In the genomic region with DNA sequence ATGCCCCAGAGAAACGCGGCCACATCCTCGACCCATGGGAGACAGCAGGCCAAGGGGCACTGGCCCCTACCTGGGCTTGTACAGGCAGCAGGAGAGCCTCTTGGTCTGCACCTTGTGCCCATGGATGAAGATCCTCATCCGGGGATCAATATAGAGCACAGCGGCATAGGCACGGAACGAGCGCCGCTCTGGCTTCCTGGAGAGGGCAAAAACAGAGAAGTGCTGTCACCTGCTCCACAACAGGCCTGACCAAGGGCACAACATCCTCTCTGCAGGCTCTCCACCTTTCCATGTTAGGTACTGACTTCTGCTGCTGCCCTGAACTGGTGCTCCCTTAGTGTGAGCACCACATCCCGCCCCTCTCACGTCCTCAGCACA, we compare ENCODE assay signal across 18 cellular contexts. TPM values are rescaled to one million over a fixed set of nuclear protein-coding genes. Genes with fewer than 3 reads are reported as not detected.
DNase-seq lines count a peak whose midpoint lies in the region; ATAC-seq and TF ChIP-seq lines count a peak whose summit lies in the region.
"Had no signal": no experiment of that assay in that cellular context is flagged by ENCODE, and none has a peak within 500 bp of the region (broad histone marks: within the 10 kb centered on the region; RNA-seq: fewer than 3 reads in every experiment).

No MANE protein-coding gene starts in this region.

- peak overlapping the region; percentile 56 for H3K4me3 Mint-ChIP-seq in activated CD8-positive, alpha-beta T cell treated with anti-CD3 and anti-CD28 coated beads, Interleukin-2, amount 10 ng/mL, durations not matched to agents 7 days and 5 days
- H3K4me3 Mint-ChIP-seq in chondrocyte (ENCODE audit: unreplicated experiment) = no peak overlapping the region
- H3K4me3 Mint-ChIP-seq in stimulated activated effector memory CD8-positive, alpha-beta T cell treated with anti-CD3 and anti-CD28 coated beads, Interleukin-12 subunit alpha, Interleukin-12 subunit beta, amount 100 ng/mL, for 72 hours = peak overlapping the region; percentile 58
- H3K4me3 Mint-ChIP-seq: H9, nephron progenitor cell had no signal

- peak; percentile 13 for DNase-seq in activated effector memory CD4-positive, alpha-beta T cell treated with Interleukin-2 at 50 U/mL for 16 hours
- DNase-seq in activated effector memory CD4-positive, alpha-beta T cell treated with anti-CD3 and anti-CD28 coated beads, Interleukin-2, amount 50 U/mL, for 16 hours = no peak
- no peak for DNase-seq in activated CD8-positive, alpha-beta T cell treated with anti-CD3 and anti-CD28 coated beads, Interleukin-2, amount 10 ng/mL, durations not matched to agents 7 days and 5 days
- DNase-seq in chondrocyte (ENCODE audit: low spot score) = peak; percentile 42
- no peak for DNase-seq in stimulated activated effector memory CD8-positive, alpha-beta T cell treated with anti-CD3 and anti-CD28 coated beads, Interleukin-12 subunit alpha, Interleukin-12 subunit beta, amount 100 ng/mL, for 72 hours (ENCODE audit: low spot score in 2 of 2)
- no peak for DNase-seq in DMS53 (lab: John Stamatoyannopoulos, UW)
- DNase-seq: foreskin melanocyte, H9, left lung, NCI-H1092 treated with DMSO at 0.1 percent for 48 hours, NCI-H2029 treated with DMSO at 0.1 percent for 48 hours, nephron progenitor cell, PC-3, posterior cingulate gyrus, SHP77, uterus had no signal

- peak; percentile 10 for ATAC-seq in activated CD8-positive, alpha-beta T cell treated with anti-CD3 and anti-CD28 coated beads, Interleukin-2, amount 10 ng/mL, durations not matched to agents 7 days and 5 days
- ATAC-seq in stimulated activated effector memory CD8-positive, alpha-beta T cell treated with anti-CD3 and anti-CD28 coated beads, Interleukin-12 subunit alpha, Interleukin-12 subunit beta, amount 100 ng/mL, for 72 hours = no peak
- ATAC-seq in HG03175 (IDR thresholded peaks at IDR 0.05; ENCODE audit: unreplicated experiment) (no peak), GM21360 (IDR thresholded peaks at IDR 0.05; ENCODE audit: unreplicated experiment) (no peak)
- ATAC-seq: left lung, PC-3 had no signal

- H3K27me3 Mint-ChIP-seq in activated CD8-positive, alpha-beta T cell treated with anti-CD3 and anti-CD28 coated beads, Interleukin-2, amount 10 ng/mL, durations not matched to agents 7 days and 5 days (ENCODE audit: low read depth) = no peaks in the 10 kb centered on the region
- H3K27me3 Mint-ChIP-seq in chondrocyte (ENCODE audit: low read depth) = no peaks in the 10 kb centered on the region

- CTCF ChIA-PET in activated CD8-positive, alpha-beta T cell treated with anti-CD3 and anti-CD28 coated beads, Interleukin-2, amount 10 ng/mL, durations not matched to agents 7 days and 5 days (lab: Charles Lee) = interaction anchor here (0.7 to 2.6 kb wide), 5 partner anchors 21 to 307 kb away, joined by 3 to 25 read pairs (median 4); no protein-coding TSS in a partner anchor

- H3K27ac Mint-ChIP-seq in activated CD8-positive, alpha-beta T cell treated with anti-CD3 and anti-CD28 coated beads, Interleukin-2, amount 10 ng/mL, durations not matched to agents 7 days and 5 days = peak overlapping the region; percentile 88
- H3K27ac Mint-ChIP-seq in chondrocyte (ENCODE audit: unreplicated experiment) = no peak overlapping the region
- peak overlapping the region; percentile 95 for H3K27ac Mint-ChIP-seq in stimulated activated effector memory CD8-positive, alpha-beta T cell treated with anti-CD3 and anti-CD28 coated beads, Interleukin-12 subunit alpha, Interleukin-12 subunit beta, amount 100 ng/mL, for 72 hours
- H3K27ac Mint-ChIP-seq: H9, nephron progenitor cell had no signal

- peaks cover 84% of the 10 kb centered on the region for H3K36me3 Mint-ChIP-seq in activated CD8-positive, alpha-beta T cell treated with anti-CD3 and anti-CD28 coated beads, Interleukin-2, amount 10 ng/mL, durations not matched to agents 7 days and 5 days (ENCODE audit: low read depth)
- peaks cover 61% of the 10 kb centered on the region for H3K36me3 Mint-ChIP-seq in chondrocyte (ENCODE audit: low read depth)
- peaks cover 85% of the 10 kb centered on the region for H3K36me3 Mint-ChIP-seq in stimulated activated effector memory CD8-positive, alpha-beta T cell treated with anti-CD3 and anti-CD28 coated beads, Interleukin-12 subunit alpha, Interleukin-12 subunit beta, amount 100 ng/mL, for 72 hours

- TF ChIP-seq CTCF in chondrocyte (IDR thresholded peaks at IDR 0.05) = no peak

- POLR2A ChIA-PET in activated CD8-positive, alpha-beta T cell treated with anti-CD3 and anti-CD28 coated beads, Interleukin-2, amount 10 ng/mL, durations not matched to agents 7 days and 5 days (lab: Charles Lee) = interaction anchor here (1.7 to 2.9 kb wide), 2 partner anchors 28 kb away, joined by 5 to 26 read pairs; a partner anchor contains a TSS

- H3K9me3 Mint-ChIP-seq in activated CD8-positive, alpha-beta T cell treated with anti-CD3 and anti-CD28 coated beads, Interleukin-2, amount 10 ng/mL, durations not matched to agents 7 days and 5 days (ENCODE audit: insufficient read depth) = no peaks in the 10 kb centered on the region
- no peaks in the 10 kb centered on the region for H3K9me3 Mint-ChIP-seq in chondrocyte (ENCODE audit: low read depth)
- H3K9me3 Mint-ChIP-seq in stimulated activated effector memory CD8-positive, alpha-beta T cell treated with anti-CD3 and anti-CD28 coated beads, Interleukin-12 subunit alpha, Interleukin-12 subunit beta, amount 100 ng/mL, for 72 hours = no peaks in the 10 kb centered on the region
- H3K9me3 Mint-ChIP-seq: H9, nephron progenitor cell had no signal

- H3K4me1 Mint-ChIP-seq in activated CD8-positive, alpha-beta T cell treated with anti-CD3 and anti-CD28 coated beads, Interleukin-2, amount 10 ng/mL, durations not matched to agents 7 days and 5 days (ENCODE audit: low read depth) = peaks cover 67% of the 10 kb centered on the region
- no peaks in the 10 kb centered on the region for H3K4me1 Mint-ChIP-seq in chondrocyte (ENCODE audit: low read depth)
- H3K4me1 Mint-ChIP-seq in stimulated activated effector memory CD8-positive, alpha-beta T cell treated with anti-CD3 and anti-CD28 coated beads, Interleukin-12 subunit alpha, Interleukin-12 subunit beta, amount 100 ng/mL, for 72 hours = peaks cover 63% of the 10 kb centered on the region
- H3K4me1 Mint-ChIP-seq: H9 had no signal

RNA-seq across cellular contexts. Expression of a gene that starts 27.2 kb away (rescaled TPM):
- 10 to 100 TPM; 31.3 to 31.5 TPM for total RNA-seq in activated CD8-positive, alpha-beta T cell treated with anti-CD3 and anti-CD28 coated beads, Interleukin-2, amount 10 ng/mL, durations not matched to agents 7 days and 5 days
- total RNA-seq in chondrocyte = 29.3 to 31.6 TPM (median 29.6 TPM) in 3 replicates

RNA-seq across cellular contexts. Expression of a gene that starts 27.7 kb away (rescaled TPM):
- 10 to 100 TPM; 67.3 to 72.3 TPM for total RNA-seq in activated CD8-positive, alpha-beta T cell treated with anti-CD3 and anti-CD28 coated beads, Interleukin-2, amount 10 ng/mL, durations not matched to agents 7 days and 5 days
- 74.7 to 81.4 TPM (median 76.8 TPM) in 3 replicates for total RNA-seq in chondrocyte

Comparison
In these comparisons a context has a peak if more than half of its experiments do, and no peak if none do; other contexts are left out.
1. DNase-seq: peak in activated effector memory CD4-positive, alpha-beta T cell treated with Interleukin-2 at 50 U/mL for 16 hours (single experiment) and chondrocyte (single experiment); none in activated effector memory CD4-positive, alpha-beta T cell treated with anti-CD3 and anti-CD28 coated beads, Interleukin-2, amount 50 U/mL, for 16 hours (single experiment), activated CD8-positive, alpha-beta T cell treated with anti-CD3 and anti-CD28 coated beads, Interleukin-2, amount 10 ng/mL, durations not matched to agents 7 days and 5 days (single experiment), stimulated activated effector memory CD8-positive, alpha-beta T cell treated with anti-CD3 and anti-CD28 coated beads, Interleukin-12 subunit alpha, Interleukin-12 subunit beta, amount 100 ng/mL, for 72 hours (0 of 2) and DMS53 (single experiment).